1 cellular context compared by ENCODE assay signal in genomic region chr9:122580360-122580759, GRCh38.
A peak's percentile ranks its signal among the peaks of the same experiment; 100 is the strongest.
TF ChIP-seq lines count a peak whose summit lies in the region.

No MANE protein-coding gene starts in this region.

TF ChIP-seq in K562, 482 proteins besides CTCF, POLR2A, EP300 and RAD21 (continued from another document):
- TF ChIP-seq ELF2 (CRISPR knock-in tag; IDR thresholded peaks at IDR 0.05) (no peak), CBFA2T3 (IDR thresholded peaks at IDR 0.05) (peak; percentile 44), ZBTB8A (IDR thresholded peaks at IDR 0.05; ENCODE audit: partially characterized antibody) (no peak), SRF (CRISPR knock-in tag; IDR thresholded peaks at IDR 0.05) (no peak), ZKSCAN1 (IDR thresholded peaks at IDR 0.05; ENCODE audit: low read depth, low read length) (no peak), HMGXB4 (CRISPR knock-in tag; IDR thresholded peaks at IDR 0.05) (no peak), HCFC1 (IDR thresholded peaks at IDR 0.05; ENCODE audit: low read depth, low read length) (no peak), ZNF41 (CRISPR knock-in tag; conservative IDR thresholded peaks at IDR 0.05) (no peak), FOXM1 (IDR thresholded peaks at IDR 0.05; ENCODE audit: low read depth) (no peak), FOXM1 (CRISPR knock-in tag; IDR thresholded peaks at IDR 0.05; ENCODE audit: low read depth) (no peak), POU5F1 (IDR thresholded peaks at IDR 0.05; ENCODE audit: borderline replicate concordance, low read depth, low read length, partially characterized antibody) (no peak), PHF8 (IDR thresholded peaks at IDR 0.05; ENCODE audit: borderline replicate concordance, low read length) (no peak), PRDM10 (IDR thresholded peaks at IDR 0.05; ENCODE audit: partially characterized antibody) (peak; percentile 59), ZBTB34 (CRISPR knock-in tag; IDR thresholded peaks at IDR 0.05) (no peak), NONO (IDR thresholded peaks at IDR 0.05; ENCODE audit: low read depth in 2 of 2, low read length in 1 of 2) (no peak), RREB1 (CRISPR knock-in tag; IDR thresholded peaks at IDR 0.05) (no peak), ZNF77 (CRISPR knock-in tag; IDR thresholded peaks at IDR 0.05) (no peak), ZBTB9 (CRISPR knock-in tag; IDR thresholded peaks at IDR 0.05) (no peak), SIN3B (IDR thresholded peaks at IDR 0.05; ENCODE audit: low read depth) (no peak)
